ENCODE assay signal across 1 cellular context in the genomic region with DNA sequence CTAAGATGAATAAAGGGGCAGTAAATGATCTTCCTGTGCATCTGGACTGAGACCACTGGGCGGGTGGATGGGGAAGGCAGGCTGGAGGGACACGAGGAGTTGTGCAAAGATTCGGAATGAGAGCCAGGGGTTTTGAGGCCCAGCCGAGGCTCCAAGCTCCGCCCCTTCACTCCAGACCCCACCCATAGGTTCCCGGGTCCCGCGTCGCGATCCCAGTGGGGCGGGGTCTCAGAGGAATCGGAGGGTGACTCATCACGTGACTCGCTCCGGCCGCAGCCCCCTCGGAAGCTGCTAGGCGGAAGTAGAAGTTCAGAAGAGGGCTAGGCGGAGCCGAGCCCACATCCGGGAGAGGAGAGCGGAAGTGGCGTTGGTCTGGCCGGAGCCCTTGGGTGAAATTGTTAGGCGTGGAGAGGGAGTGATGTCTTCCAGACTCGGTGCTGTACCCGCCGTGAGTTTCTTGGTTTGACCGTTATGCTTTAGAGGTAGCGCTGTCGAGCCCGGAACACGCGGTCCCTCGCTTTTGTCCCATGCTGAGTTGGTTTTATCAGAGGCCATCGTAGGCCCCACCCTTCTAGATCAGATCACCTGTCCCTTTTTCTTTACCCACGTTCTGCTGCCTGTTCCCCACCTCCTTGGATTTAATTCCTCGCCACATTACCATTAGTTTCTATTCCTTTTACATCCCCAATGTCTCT.
TF ChIP-seq lines count a peak whose summit lies in the region.

A gene with protein sequence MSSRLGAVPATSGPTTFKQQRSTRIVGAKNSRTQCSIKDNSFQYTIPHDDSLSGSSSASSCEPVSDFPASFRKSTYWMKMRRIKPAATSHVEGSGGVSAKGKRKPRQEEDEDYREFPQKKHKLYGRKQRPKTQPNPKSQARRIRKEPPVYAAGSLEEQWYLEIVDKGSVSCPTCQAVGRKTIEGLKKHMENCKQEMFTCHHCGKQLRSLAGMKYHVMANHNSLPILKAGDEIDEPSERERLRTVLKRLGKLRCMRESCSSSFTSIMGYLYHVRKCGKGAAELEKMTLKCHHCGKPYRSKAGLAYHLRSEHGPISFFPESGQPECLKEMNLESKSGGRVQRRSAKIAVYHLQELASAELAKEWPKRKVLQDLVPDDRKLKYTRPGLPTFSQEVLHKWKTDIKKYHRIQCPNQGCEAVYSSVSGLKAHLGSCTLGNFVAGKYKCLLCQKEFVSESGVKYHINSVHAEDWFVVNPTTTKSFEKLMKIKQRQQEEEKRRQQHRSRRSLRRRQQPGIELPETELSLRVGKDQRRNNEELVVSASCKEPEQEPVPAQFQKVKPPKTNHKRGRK (plus strand): TSS at position 348 of the 695 bp plus-strand sequence. CDS start 71 bp downstream, at position 419.

TF ChIP-seq in HepG2, 621 proteins besides CTCF, POLR2A, EP300 and RAD21 (continued from another document and continues in another):
- TF ChIP-seq, protein P1, sequence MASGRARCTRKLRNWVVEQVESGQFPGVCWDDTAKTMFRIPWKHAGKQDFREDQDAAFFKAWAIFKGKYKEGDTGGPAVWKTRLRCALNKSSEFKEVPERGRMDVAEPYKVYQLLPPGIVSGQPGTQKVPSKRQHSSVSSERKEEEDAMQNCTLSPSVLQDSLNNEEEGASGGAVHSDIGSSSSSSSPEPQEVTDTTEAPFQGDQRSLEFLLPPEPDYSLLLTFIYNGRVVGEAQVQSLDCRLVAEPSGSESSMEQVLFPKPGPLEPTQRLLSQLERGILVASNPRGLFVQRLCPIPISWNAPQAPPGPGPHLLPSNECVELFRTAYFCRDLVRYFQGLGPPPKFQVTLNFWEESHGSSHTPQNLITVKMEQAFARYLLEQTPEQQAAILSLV (CRISPR knock-in tag; IDR thresholded peaks at IDR 0.05; ENCODE audit: borderline replicate concordance), result 0 out of 2 replicates have a peak, but pooled peaks have one; percentile 67
- TF ChIP-seq FOXK2 (IDR thresholded peaks at IDR 0.05) (no peak), ARID5B (CRISPR knock-in tag; IDR thresholded peaks at IDR 0.05) (peak; percentile 80; the same call in 1 of the 2 replicates), GATAD2A (CRISPR knock-in tag; IDR thresholded peaks at IDR 0.05) (peak; percentile 49), ZSCAN9 (CRISPR knock-in tag; IDR thresholded peaks at IDR 0.05; ENCODE audit: borderline replicate concordance) (peak; percentile 57; the same call in 1 of the 2 replicates), REXO4 (CRISPR knock-in tag; IDR thresholded peaks at IDR 0.05; ENCODE audit: borderline replicate concordance) (no peak), ATM (IDR thresholded peaks at IDR 0.05; ENCODE audit: borderline replicate concordance) (no peak), PHB2 (IDR thresholded peaks at IDR 0.05; ENCODE audit: partially characterized antibody) (no peak), ZNF121 (CRISPR knock-in tag; IDR thresholded peaks at IDR 0.05) (no peak), ZNF737 (CRISPR knock-in tag; IDR thresholded peaks at IDR 0.05; ENCODE audit: borderline replicate concordance) (no peak), POLR2G (IDR thresholded peaks at IDR 0.05; ENCODE audit: low read depth, low read length) (peak; percentile 90), JUND (CRISPR knock-in tag; IDR thresholded peaks at IDR 0.05) (no peak), AKAP8 (CRISPR knock-in tag; IDR thresholded peaks at IDR 0.05) (no peak), ZFY (CRISPR knock-in tag; IDR thresholded peaks at IDR 0.05) (peak; percentile 94), ZNF597 (CRISPR knock-in tag; IDR thresholded peaks at IDR 0.05) (no peak), ZNF749 (CRISPR knock-in tag; IDR thresholded peaks at IDR 0.05; ENCODE audit: borderline replicate concordance) (peak; percentile 56; the same call in 1 of the 2 replicates), HNF4A (CRISPR knock-in tag; IDR thresholded peaks at IDR 0.05) (peak; percentile 11; the same call in 1 of the 2 replicates), REL (CRISPR knock-in tag; conservative IDR thresholded peaks at IDR 0.05) (no peak), CENPX (CRISPR knock-in tag; IDR thresholded peaks at IDR 0.05) (no peak), ZNF782 (CRISPR knock-in tag; IDR thresholded peaks at IDR 0.05; ENCODE audit: borderline replicate concordance) (no peak; the same call in 1 of the 2 replicates), JARID2 (CRISPR knock-in tag; IDR thresholded peaks at IDR 0.05; ENCODE audit: insufficient replicate concordance) (no peak), ZNF12 (CRISPR knock-in tag; IDR thresholded peaks at IDR 0.05) (no peak), CCDC6 (CRISPR knock-in tag; IDR thresholded peaks at IDR 0.05) (no peak), CHD4 (IDR thresholded peaks at IDR 0.05; ENCODE audit: borderline replicate concordance, low read length) (0 out of 2 replicates have a peak, but pooled peaks have one; percentile 7), MXI1 (IDR thresholded peaks at IDR 0.05; ENCODE audit: borderline replicate concordance, low read depth, low read length) (peak; percentile 86; the same call in 2 of the 3 replicates), MED13 (CRISPR knock-in tag; IDR thresholded peaks at IDR 0.05) (peak; percentile 73), CREB3 (CRISPR knock-in tag; IDR thresholded peaks at IDR 0.05) (no peak; the same call in 1 of the 2 replicates), CHD2 (IDR thresholded peaks at IDR 0.05; ENCODE audit: low read depth, low read length) (no peak), SAFB2 (CRISPR knock-in tag; IDR thresholded peaks at IDR 0.05; ENCODE audit: borderline replicate concordance, low read depth) (no peak; the same call in 1 of the 2 replicates)
- TF ChIP-seq, protein P2, sequence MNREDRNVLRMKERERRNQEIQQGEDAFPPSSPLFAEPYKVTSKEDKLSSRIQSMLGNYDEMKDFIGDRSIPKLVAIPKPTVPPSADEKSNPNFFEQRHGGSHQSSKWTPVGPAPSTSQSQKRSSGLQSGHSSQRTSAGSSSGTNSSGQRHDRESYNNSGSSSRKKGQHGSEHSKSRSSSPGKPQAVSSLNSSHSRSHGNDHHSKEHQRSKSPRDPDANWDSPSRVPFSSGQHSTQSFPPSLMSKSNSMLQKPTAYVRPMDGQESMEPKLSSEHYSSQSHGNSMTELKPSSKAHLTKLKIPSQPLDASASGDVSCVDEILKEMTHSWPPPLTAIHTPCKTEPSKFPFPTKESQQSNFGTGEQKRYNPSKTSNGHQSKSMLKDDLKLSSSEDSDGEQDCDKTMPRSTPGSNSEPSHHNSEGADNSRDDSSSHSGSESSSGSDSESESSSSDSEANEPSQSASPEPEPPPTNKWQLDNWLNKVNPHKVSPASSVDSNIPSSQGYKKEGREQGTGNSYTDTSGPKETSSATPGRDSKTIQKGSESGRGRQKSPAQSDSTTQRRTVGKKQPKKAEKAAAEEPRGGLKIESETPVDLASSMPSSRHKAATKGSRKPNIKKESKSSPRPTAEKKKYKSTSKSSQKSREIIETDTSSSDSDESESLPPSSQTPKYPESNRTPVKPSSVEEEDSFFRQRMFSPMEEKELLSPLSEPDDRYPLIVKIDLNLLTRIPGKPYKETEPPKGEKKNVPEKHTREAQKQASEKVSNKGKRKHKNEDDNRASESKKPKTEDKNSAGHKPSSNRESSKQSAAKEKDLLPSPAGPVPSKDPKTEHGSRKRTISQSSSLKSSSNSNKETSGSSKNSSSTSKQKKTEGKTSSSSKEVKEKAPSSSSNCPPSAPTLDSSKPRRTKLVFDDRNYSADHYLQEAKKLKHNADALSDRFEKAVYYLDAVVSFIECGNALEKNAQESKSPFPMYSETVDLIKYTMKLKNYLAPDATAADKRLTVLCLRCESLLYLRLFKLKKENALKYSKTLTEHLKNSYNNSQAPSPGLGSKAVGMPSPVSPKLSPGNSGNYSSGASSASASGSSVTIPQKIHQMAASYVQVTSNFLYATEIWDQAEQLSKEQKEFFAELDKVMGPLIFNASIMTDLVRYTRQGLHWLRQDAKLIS (CRISPR knock-in tag; IDR thresholded peaks at IDR 0.05), result no peak
- TF ChIP-seq, protein P3, sequence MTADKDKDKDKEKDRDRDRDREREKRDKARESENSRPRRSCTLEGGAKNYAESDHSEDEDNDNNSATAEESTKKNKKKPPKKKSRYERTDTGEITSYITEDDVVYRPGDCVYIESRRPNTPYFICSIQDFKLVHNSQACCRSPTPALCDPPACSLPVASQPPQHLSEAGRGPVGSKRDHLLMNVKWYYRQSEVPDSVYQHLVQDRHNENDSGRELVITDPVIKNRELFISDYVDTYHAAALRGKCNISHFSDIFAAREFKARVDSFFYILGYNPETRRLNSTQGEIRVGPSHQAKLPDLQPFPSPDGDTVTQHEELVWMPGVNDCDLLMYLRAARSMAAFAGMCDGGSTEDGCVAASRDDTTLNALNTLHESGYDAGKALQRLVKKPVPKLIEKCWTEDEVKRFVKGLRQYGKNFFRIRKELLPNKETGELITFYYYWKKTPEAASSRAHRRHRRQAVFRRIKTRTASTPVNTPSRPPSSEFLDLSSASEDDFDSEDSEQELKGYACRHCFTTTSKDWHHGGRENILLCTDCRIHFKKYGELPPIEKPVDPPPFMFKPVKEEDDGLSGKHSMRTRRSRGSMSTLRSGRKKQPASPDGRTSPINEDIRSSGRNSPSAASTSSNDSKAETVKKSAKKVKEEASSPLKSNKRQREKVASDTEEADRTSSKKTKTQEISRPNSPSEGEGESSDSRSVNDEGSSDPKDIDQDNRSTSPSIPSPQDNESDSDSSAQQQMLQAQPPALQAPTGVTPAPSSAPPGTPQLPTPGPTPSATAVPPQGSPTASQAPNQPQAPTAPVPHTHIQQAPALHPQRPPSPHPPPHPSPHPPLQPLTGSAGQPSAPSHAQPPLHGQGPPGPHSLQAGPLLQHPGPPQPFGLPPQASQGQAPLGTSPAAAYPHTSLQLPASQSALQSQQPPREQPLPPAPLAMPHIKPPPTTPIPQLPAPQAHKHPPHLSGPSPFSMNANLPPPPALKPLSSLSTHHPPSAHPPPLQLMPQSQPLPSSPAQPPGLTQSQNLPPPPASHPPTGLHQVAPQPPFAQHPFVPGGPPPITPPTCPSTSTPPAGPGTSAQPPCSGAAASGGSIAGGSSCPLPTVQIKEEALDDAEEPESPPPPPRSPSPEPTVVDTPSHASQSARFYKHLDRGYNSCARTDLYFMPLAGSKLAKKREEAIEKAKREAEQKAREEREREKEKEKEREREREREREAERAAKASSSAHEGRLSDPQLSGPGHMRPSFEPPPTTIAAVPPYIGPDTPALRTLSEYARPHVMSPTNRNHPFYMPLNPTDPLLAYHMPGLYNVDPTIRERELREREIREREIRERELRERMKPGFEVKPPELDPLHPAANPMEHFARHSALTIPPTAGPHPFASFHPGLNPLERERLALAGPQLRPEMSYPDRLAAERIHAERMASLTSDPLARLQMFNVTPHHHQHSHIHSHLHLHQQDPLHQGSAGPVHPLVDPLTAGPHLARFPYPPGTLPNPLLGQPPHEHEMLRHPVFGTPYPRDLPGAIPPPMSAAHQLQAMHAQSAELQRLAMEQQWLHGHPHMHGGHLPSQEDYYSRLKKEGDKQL (CRISPR knock-in tag; IDR thresholded peaks at IDR 0.05; ENCODE audit: low read depth), result no peak
- TF ChIP-seq, protein P4, sequence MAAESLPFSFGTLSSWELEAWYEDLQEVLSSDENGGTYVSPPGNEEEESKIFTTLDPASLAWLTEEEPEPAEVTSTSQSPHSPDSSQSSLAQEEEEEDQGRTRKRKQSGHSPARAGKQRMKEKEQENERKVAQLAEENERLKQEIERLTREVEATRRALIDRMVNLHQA (CRISPR knock-in tag; IDR thresholded peaks at IDR 0.05), result no peak
- TF ChIP-seq, protein P5, sequence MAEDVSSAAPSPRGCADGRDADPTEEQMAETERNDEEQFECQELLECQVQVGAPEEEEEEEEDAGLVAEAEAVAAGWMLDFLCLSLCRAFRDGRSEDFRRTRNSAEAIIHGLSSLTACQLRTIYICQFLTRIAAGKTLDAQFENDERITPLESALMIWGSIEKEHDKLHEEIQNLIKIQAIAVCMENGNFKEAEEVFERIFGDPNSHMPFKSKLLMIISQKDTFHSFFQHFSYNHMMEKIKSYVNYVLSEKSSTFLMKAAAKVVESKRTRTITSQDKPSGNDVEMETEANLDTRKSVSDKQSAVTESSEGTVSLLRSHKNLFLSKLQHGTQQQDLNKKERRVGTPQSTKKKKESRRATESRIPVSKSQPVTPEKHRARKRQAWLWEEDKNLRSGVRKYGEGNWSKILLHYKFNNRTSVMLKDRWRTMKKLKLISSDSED (CRISPR knock-in tag; IDR thresholded peaks at IDR 0.05), result no peak
